Comparison of ENCODE assay signal across 11 cellular contexts in genomic region chr14:104970231-104971068, GRCh38. TPM values are rescaled to one million over a fixed set of nuclear protein-coding genes. Genes with fewer than 3 reads are reported as not detected.
A peak's percentile ranks its signal among the peaks of the same experiment; 100 is the strongest.
DNase-seq lines count a peak whose midpoint lies in the region; TF ChIP-seq lines count a peak whose summit lies in the region.
"Had no signal": no experiment of that assay in that cellular context is flagged by ENCODE, and none has a peak within 500 bp of the region (broad histone marks: within the 10 kb centered on the region; RNA-seq: fewer than 3 reads in every experiment).

No MANE protein-coding gene starts in this region.

- H3K4me1 ChIP-seq in testis = peaks cover 27% of the 10 kb centered on the region

- 85 to 88% methylated on average over 8 to 16 of the region's 19 CpGs for WGBS in testis, 2 donors

- in situ Hi-C loops in SK-MEL-5 (cut with HindIII; ENCODE audit: low pct_unique_long_range_greater_than_20kb, low sequenced_read_pairs) = no loop called here

- CTCF ChIA-PET in HEK293T (lab: Yijun Ruan, JAX) = no interaction called here

- peak overlapping the region in 1 of 2 donors; percentile 50 for H3K27ac ChIP-seq in testis
- H3K27ac ChIP-seq: HL-60 had no signal

- H3K4me3 ChIP-seq in testis = no peak overlapping the region

- H3K36me3 ChIP-seq in testis (ENCODE audit: low read depth, missing control alignments) = no peaks in the 10 kb centered on the region

- H3K27me3 ChIP-seq in testis = no peaks in the 10 kb centered on the region

- POLR2A ChIA-PET in HEK293T (lab: Yijun Ruan, JAX) = interaction anchor here (1.6 kb wide), 1 partner anchor 50 kb away, joined by 3 read pairs; the partner anchor contains the start of gene CDCA4

- no peak for TF ChIP-seq POLR2A in testis (IDR thresholded peaks at IDR 0.05)

- TF ChIP-seq CTCF in testis (IDR thresholded peaks at IDR 0.05) = no peak

- H3K9me3 ChIP-seq in testis = no peaks in the 10 kb centered on the region

- DNase-seq in EL = peak; percentile 85
- DNase-seq in SK-MEL-5 (ENCODE audit: low read depth, low spot score) = peak; percentile 61
- DNase-seq in fibroblast of the conjunctiva (ENCODE audit: low read depth) = peak; percentile 94
- peak; percentile 68 for DNase-seq in pulmonary artery endothelial cell (ENCODE audit: low read depth, low spot score)
- DNase-seq in DMS79 treated with DMSO at 0.1 percent for 48 hours (lab: John Stamatoyannopoulos, UW) = no peak
- no peak for DNase-seq in HEK293T (ENCODE audit: extremely low spot score)
- no peak for DNase-seq in mesenteric fat pad (ENCODE audit: low spot score)
- no peak for DNase-seq in testis
- DNase-seq: stimulated activated CD4-positive, alpha-beta T cell treated with anti-CD3 and anti-CD28 coated beads, Interleukin-4, amount 100 ng/mL, for 1 hour had no signal

- intact Hi-C loops in testis (cut with DNase I; ENCODE audit: low total_unique reads) = loop anchor here (10.0 kb wide), 1 partner anchor 54 kb away; the partner anchor contains the start of gene CDCA4

TF ChIP-seq in HEK293T, 16 proteins besides CTCF, POLR2A, EP300 and RAD21:
- TF ChIP-seq L3MBTL2 (conservative IDR thresholded peaks at IDR 0.05) = no peak
- no peak for TF ChIP-seq PKNOX1 (IDR thresholded peaks at IDR 0.05)
- no peak for TF ChIP-seq FOXM1 (IDR thresholded peaks at IDR 0.05; ENCODE audit: borderline replicate concordance)
- TF ChIP-seq TARDBP (IDR thresholded peaks at IDR 0.05) = no peak
- TF ChIP-seq FOXA1 (IDR thresholded peaks at IDR 0.05) = no peak
- no peak for TF ChIP-seq LEF1 (IDR thresholded peaks at IDR 0.05; ENCODE audit: borderline replicate concordance)
- no peak for TF ChIP-seq ARNT (IDR thresholded peaks at IDR 0.05)
- no peak for TF ChIP-seq ELF4 (IDR thresholded peaks at IDR 0.05)
- no peak for TF ChIP-seq FOXK2 (IDR thresholded peaks at IDR 0.05)
- no peak for TF ChIP-seq SP1 (IDR thresholded peaks at IDR 0.05)
- no peak for TF ChIP-seq BHLHE40 (IDR thresholded peaks at IDR 0.05; ENCODE audit: borderline replicate concordance)
- TF ChIP-seq NFRKB (IDR thresholded peaks at IDR 0.05) = no peak

RNA-seq across cellular contexts. Expression of gene AHNAK2, which starts 7.7 kb away (rescaled TPM):
- total RNA-seq in SK-MEL-5 (2014; rRNA removed; shearing (Covaris generic)) = 12.3 and 13.3 TPM in 2 replicates
- polyA plus RNA-seq in SK-MEL-5 (2015; cell fraction: cytosol; rRNA removed) = 5.8 and 8.0 TPM in 2 replicates
- polyA plus RNA-seq in SK-MEL-5 (2015; cell fraction: nucleus; rRNA removed) = 97.1 and 159 TPM in 2 replicates
- total RNA-seq in pulmonary artery endothelial cell (91.8 and 94.3 TPM in 2 replicates), mesenteric fat pad (15.7 TPM), testis (10 to 100 TPM; 10.8 to 12.8 TPM)
- polyA plus RNA-seq in testis (ENCODE audit: insufficient read depth, low read depth, low replicate concordance) = 15.1 TPM

RNA-seq across cellular contexts. Expression of gene CLBA1, which starts 15.1 kb away (rescaled TPM):
- 11.8 and 13.6 TPM in 2 replicates for total RNA-seq in SK-MEL-5 (2014; rRNA removed; shearing (Covaris generic))
- 14.5 and 15.6 TPM in 2 replicates for polyA plus RNA-seq in SK-MEL-5 (2015; cell fraction: cytosol; rRNA removed)
- 62.7 and 72.5 TPM in 2 replicates for polyA plus RNA-seq in SK-MEL-5 (2015; cell fraction: nucleus; rRNA removed)
- 2.6 and 5.5 TPM in 2 replicates for total RNA-seq in pulmonary artery endothelial cell
- 2.8 TPM for total RNA-seq in mesenteric fat pad
- total RNA-seq in testis = 10 to 100 TPM; 27.6 to 53.9 TPM
- polyA plus RNA-seq in testis (ENCODE audit: insufficient read depth, low read depth, low replicate concordance) = 47.6 TPM

RNA-seq across cellular contexts. Expression of gene PLD4, which starts 45.8 kb away (rescaled TPM):
- not detected in 2 replicates for total RNA-seq in SK-MEL-5 (2014; rRNA removed; shearing (Covaris generic))
- polyA plus RNA-seq in SK-MEL-5 (2015; cell fraction: cytosol; rRNA removed) = 1.0 TPM in 1 of 2 replicates, not detected in the other
- polyA plus RNA-seq in SK-MEL-5 (2015; cell fraction: nucleus; rRNA removed) = 0.09 and 0.11 TPM in 2 replicates
- total RNA-seq in pulmonary artery endothelial cell = under 0.01 and 0.04 TPM in 2 replicates
- total RNA-seq in mesenteric fat pad = 0.06 TPM
- 1 to 10 TPM; 1.1 to 1.7 TPM for total RNA-seq in testis
- polyA plus RNA-seq in testis (ENCODE audit: insufficient read depth, low read depth, low replicate concordance) = 1.2 TPM
- total RNA-seq: dermis microvascular lymphatic vessel endothelial cell had no signal

RNA-seq across cellular contexts. Expression of gene CDCA4, which starts 50.4 kb away (rescaled TPM):
- total RNA-seq in SK-MEL-5 (2014; rRNA removed; shearing (Covaris generic)) = 88.0 and 90.8 TPM in 2 replicates
- polyA plus RNA-seq in SK-MEL-5 (2015; cell fraction: cytosol; rRNA removed) = 101 and 102 TPM in 2 replicates
- 58.1 and 74.6 TPM in 2 replicates for polyA plus RNA-seq in SK-MEL-5 (2015; cell fraction: nucleus; rRNA removed)
- total RNA-seq in pulmonary artery endothelial cell (50.5 and 59.4 TPM in 2 replicates), mesenteric fat pad (3.4 TPM), testis (10 to 100 TPM; 26.2 to 27.5 TPM)
- polyA plus RNA-seq in testis (ENCODE audit: insufficient read depth, low read depth, low replicate concordance) = 18.3 TPM

Comparison
In these comparisons a context has a peak if more than half of its experiments do, and no peak if none do; other contexts are left out.
1. DNase-seq: peak in EL (single experiment), SK-MEL-5 (single experiment), fibroblast of the conjunctiva (single experiment) and pulmonary artery endothelial cell (single experiment); none in DMS79 treated with DMSO at 0.1 percent for 48 hours (single experiment), HEK293T (single experiment), mesenteric fat pad (single experiment) and testis (single experiment).